Comparison of ENCODE assay signal across 9 cellular contexts in the genomic region with DNA sequence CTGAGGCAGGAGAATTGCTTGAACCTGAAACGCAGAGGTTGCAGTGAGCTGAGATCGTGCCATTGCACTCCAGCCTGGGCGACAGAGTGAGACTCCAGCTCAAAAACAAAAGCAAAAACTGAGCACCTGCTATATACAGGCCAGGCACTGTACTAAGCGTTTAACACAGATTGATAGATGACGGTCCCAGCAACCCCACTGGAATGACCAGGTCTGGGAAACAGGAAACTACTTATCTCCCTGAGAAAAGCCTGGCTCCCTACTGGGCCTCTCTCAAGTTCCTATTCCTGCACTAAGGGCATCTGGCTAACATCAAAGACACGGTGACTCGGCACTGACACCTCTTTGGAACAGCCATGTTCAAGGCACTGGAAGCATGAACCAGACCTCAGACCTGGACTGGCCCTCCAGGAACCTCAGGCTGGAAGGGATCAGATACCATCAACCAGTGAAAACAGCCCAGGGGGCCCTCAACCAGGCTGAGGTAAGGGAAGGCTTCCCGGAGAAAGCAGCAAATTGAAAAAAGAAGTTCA. TPM values are rescaled to one million over a fixed set of nuclear protein-coding genes. Genes with fewer than 3 reads are reported as not detected.
A peak's percentile ranks its signal among the peaks of the same experiment; 100 is the strongest.
DNase-seq lines count a peak whose midpoint lies in the region; TF ChIP-seq lines count a peak whose summit lies in the region.
"Had no signal": no experiment of that assay in that cellular context is flagged by ENCODE, and none has a peak within 500 bp of the region (broad histone marks: within the 10 kb centered on the region; RNA-seq: fewer than 3 reads in every experiment).

No MANE protein-coding gene starts in this region.

- no peak for TF ChIP-seq RAD21 in liver (IDR thresholded peaks at IDR 0.05)

- H3K4me1 ChIP-seq in HUES6 (ENCODE audit: control insufficient read depth, insufficient read depth, low read length) (peaks cover 52% of the 10 kb centered on the region), liver (ENCODE audit: control insufficient read depth in 4 of 4, insufficient read depth in 4 of 4, low read length in 3 of 4) (peaks cover 0 to 10% (median 4%) of the 10 kb centered on the region in 4 donors)

- in situ Hi-C loops in brain microvascular endothelial cell (cut with HindIII; ENCODE audit: low pct_ligation_motif_present, low sequenced_read_pairs), result no loop called here

- H3K9me3 ChIP-seq in HUES6 (ENCODE audit: control insufficient read depth, insufficient read depth, low read depth, low read length) (peaks cover 13% of the 10 kb centered on the region; the same call in 1 of the 2 replicates), liver (ENCODE audit: control insufficient read depth in 4 of 4, low read length in 3 of 4) (no peaks in the 10 kb centered on the region)
- H3K9me3 ChIP-seq: SJSA1 had no signal

- no peaks in the 10 kb centered on the region for H3K27me3 ChIP-seq in HUES6 (ENCODE audit: control insufficient read depth, insufficient read depth, low read length)
- no peaks in the 10 kb centered on the region for H3K27me3 ChIP-seq in brain microvascular endothelial cell (replicated peaks)
- H3K27me3 ChIP-seq in liver (ENCODE audit: control insufficient read depth in 4 of 4, insufficient read depth in 4 of 4, low read length in 3 of 4), result no peaks in the 10 kb centered on the region
- H3K27me3 ChIP-seq: SJSA1 had no signal

- H3K9ac ChIP-seq in HUES6 (ENCODE audit: low read length), result peak overlapping the region; percentile 18
- H3K9ac ChIP-seq in liver (ENCODE audit: low read depth in 1 of 2, low read length in 2 of 2), result no peak overlapping the region

- H3K27ac ChIP-seq in HUES6 (ENCODE audit: low read depth, low read length) (peak overlapping the region; percentile 64; the same call in 1 of the 2 replicates), brain microvascular endothelial cell (no peak overlapping the region), liver (ENCODE audit: low read depth in 1 of 2, low read length in 2 of 2) (peak overlapping the region; percentile 5 to 39)
- H3K27ac ChIP-seq: SJSA1 had no signal

- H3K36me3 ChIP-seq in HUES6 (ENCODE audit: control insufficient read depth, insufficient read depth, low read length), result peaks cover 21% of the 10 kb centered on the region
- H3K36me3 ChIP-seq in brain microvascular endothelial cell (replicated peaks), result no peaks in the 10 kb centered on the region
- H3K36me3 ChIP-seq in liver (ENCODE audit: control insufficient read depth in 4 of 4, insufficient read depth in 3 of 4, low read depth in 1 of 4, low read length in 3 of 4), result no peaks in the 10 kb centered on the region
- H3K36me3 ChIP-seq: SJSA1 had no signal

- H3K4me3 ChIP-seq in HUES6 (ENCODE audit: low read depth, low read length), result no peak overlapping the region; the same call in 1 of the 2 replicates
- no peak overlapping the region for H3K4me3 ChIP-seq in brain microvascular endothelial cell (ENCODE audit: low read depth, low read length)
- H3K4me3 ChIP-seq in liver (ENCODE audit: low read depth in 1 of 3, low read length in 3 of 3), result no peak overlapping the region
- H3K4me3 ChIP-seq: SJSA1 had no signal

- DNase-seq in AG08395 (ENCODE audit: low spot score) (peak; percentile 46), brain microvascular endothelial cell (peak; percentile 48), nucleus accumbens (lab: John Stamatoyannopoulos, UW) (no peak), NCI-H146 (lab: John Stamatoyannopoulos, UW) (no peak), C1 segment of cervical spinal cord (lab: John Stamatoyannopoulos, UW) (no peak)
- no peak for DNase-seq in effector CD4-positive, alpha-beta T cell

- WGBS in liver, result 79% methylated on average over 8 of the region's 8 CpGs

- no peak for TF ChIP-seq CTCF in brain microvascular endothelial cell (IDR thresholded peaks at IDR 0.05; ENCODE audit: low read depth, low read length, missing control alignments)
- TF ChIP-seq CTCF in liver (IDR thresholded peaks at IDR 0.05; ENCODE audit: low read depth, low read length, missing input control), result no peak

TF ChIP-seq in liver, 16 proteins besides CTCF, POLR2A, EP300 and RAD21:
- TF ChIP-seq, protein P1, sequence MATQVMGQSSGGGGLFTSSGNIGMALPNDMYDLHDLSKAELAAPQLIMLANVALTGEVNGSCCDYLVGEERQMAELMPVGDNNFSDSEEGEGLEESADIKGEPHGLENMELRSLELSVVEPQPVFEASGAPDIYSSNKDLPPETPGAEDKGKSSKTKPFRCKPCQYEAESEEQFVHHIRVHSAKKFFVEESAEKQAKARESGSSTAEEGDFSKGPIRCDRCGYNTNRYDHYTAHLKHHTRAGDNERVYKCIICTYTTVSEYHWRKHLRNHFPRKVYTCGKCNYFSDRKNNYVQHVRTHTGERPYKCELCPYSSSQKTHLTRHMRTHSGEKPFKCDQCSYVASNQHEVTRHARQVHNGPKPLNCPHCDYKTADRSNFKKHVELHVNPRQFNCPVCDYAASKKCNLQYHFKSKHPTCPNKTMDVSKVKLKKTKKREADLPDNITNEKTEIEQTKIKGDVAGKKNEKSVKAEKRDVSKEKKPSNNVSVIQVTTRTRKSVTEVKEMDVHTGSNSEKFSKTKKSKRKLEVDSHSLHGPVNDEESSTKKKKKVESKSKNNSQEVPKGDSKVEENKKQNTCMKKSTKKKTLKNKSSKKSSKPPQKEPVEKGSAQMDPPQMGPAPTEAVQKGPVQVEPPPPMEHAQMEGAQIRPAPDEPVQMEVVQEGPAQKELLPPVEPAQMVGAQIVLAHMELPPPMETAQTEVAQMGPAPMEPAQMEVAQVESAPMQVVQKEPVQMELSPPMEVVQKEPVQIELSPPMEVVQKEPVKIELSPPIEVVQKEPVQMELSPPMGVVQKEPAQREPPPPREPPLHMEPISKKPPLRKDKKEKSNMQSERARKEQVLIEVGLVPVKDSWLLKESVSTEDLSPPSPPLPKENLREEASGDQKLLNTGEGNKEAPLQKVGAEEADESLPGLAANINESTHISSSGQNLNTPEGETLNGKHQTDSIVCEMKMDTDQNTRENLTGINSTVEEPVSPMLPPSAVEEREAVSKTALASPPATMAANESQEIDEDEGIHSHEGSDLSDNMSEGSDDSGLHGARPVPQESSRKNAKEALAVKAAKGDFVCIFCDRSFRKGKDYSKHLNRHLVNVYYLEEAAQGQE (IDR thresholded peaks at IDR 0.05), result no peak
- TF ChIP-seq, protein P2, sequence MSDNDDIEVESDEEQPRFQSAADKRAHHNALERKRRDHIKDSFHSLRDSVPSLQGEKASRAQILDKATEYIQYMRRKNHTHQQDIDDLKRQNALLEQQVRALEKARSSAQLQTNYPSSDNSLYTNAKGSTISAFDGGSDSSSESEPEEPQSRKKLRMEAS (IDR thresholded peaks at IDR 0.05), result no peak
- TF ChIP-seq TAF1 (conservative IDR thresholded peaks at IDR 0.05), result no peak
- no peak for TF ChIP-seq FOXA1 (IDR thresholded peaks at IDR 0.05)
- no peak for TF ChIP-seq YY1 (IDR thresholded peaks at IDR 0.05)
- TF ChIP-seq, protein P3, sequence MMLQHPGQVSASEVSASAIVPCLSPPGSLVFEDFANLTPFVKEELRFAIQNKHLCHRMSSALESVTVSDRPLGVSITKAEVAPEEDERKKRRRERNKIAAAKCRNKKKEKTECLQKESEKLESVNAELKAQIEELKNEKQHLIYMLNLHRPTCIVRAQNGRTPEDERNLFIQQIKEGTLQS (IDR thresholded peaks at IDR 0.05), result no peak
- TF ChIP-seq, protein P4, sequence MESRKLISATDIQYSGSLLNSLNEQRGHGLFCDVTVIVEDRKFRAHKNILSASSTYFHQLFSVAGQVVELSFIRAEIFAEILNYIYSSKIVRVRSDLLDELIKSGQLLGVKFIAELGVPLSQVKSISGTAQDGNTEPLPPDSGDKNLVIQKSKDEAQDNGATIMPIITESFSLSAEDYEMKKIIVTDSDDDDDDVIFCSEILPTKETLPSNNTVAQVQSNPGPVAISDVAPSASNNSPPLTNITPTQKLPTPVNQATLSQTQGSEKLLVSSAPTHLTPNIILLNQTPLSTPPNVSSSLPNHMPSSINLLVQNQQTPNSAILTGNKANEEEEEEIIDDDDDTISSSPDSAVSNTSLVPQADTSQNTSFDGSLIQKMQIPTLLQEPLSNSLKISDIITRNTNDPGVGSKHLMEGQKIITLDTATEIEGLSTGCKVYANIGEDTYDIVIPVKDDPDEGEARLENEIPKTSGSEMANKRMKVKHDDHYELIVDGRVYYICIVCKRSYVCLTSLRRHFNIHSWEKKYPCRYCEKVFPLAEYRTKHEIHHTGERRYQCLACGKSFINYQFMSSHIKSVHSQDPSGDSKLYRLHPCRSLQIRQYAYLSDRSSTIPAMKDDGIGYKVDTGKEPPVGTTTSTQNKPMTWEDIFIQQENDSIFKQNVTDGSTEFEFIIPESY (IDR thresholded peaks at IDR 0.05), result no peak
- TF ChIP-seq GABPA (IDR thresholded peaks at IDR 0.05 in 1 of 2, conservative IDR thresholded peaks at IDR 0.05 in 1 of 2), result no peak
- no peak for TF ChIP-seq FOXA2 (IDR thresholded peaks at IDR 0.05)
- no peak for TF ChIP-seq JUND (IDR thresholded peaks at IDR 0.05)
- no peak for TF ChIP-seq NR2F2 (IDR thresholded peaks at IDR 0.05)
- no peak for TF ChIP-seq RXRA (IDR thresholded peaks at IDR 0.05)
- no peak for TF ChIP-seq HNF4A (conservative IDR thresholded peaks at IDR 0.05)
- no peak for TF ChIP-seq SP1 (IDR thresholded peaks at IDR 0.05)
- no peak for TF ChIP-seq HNF4G (IDR thresholded peaks at IDR 0.05)
- TF ChIP-seq EGR1 (IDR thresholded peaks at IDR 0.05; ENCODE audit: low read depth in 2 of 2), result no peak
TF ChIP-seq in liver: peak in this region for 0.

RNA-seq across cellular contexts. Expression of a gene that starts 16.6 kb away (rescaled TPM):
- total RNA-seq in liver, result 10 to 100 TPM; 59.8 to 77.8 TPM
- polyA plus RNA-seq in liver, result 10 to 100 TPM; 14.4 to 27.2 TPM

RNA-seq across cellular contexts. Expression of a gene that starts 58.3 kb away (rescaled TPM):
- 100 to 1,000 TPM in 1 of 2 donors, 10 to 100 TPM in 1; 70.5 to 176 TPM for total RNA-seq in liver
- 100 to 1,000 TPM; 287 to 328 TPM for polyA plus RNA-seq in liver

Comparison
In these comparisons a context has a peak if more than half of its experiments do, and no peak if none do; other contexts are left out.
1. DNase-seq: peak in AG08395 (single experiment) and brain microvascular endothelial cell (single experiment); none in effector CD4-positive, alpha-beta T cell (single experiment), nucleus accumbens (0 of 56), NCI-H146 (single experiment) and C1 segment of cervical spinal cord (0 of 14).